Comparison of ENCODE assay signal across 21 cellular contexts in the genomic region with DNA sequence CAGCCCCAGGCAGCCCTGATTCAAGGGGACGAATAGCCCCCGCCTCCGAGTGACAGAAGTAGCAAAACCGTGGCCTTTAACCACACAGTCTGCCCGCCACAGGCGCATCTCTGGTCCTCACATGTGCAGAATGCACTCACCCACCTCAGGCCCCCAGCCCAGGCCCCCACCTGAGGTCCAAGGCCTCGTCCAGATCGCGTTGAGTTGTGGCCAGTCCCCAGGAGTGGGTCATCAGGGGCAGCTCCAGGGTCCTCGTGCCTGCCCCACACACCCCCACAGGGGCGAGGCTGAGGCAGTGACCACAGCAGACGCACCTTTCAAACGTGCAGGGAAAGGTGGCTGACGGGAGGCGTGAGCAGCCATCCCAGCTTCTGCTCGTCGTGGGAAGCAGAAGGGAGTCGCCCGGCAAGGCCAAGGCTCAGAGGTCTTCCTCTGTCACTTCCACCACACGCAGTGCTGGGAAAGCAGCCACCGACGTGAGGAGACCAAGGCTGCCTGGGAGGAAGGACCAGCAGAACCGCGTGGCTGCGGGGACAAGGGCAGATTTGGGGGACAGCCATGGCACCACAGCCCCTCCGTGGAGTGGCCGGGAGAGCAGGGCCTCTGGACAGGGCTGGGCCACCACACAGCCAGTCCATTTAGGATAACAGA.
"Had no signal": no experiment of that assay in that cellular context is flagged by ENCODE, and none has a peak within 500 bp of the region (broad histone marks: within the 10 kb centered on the region; RNA-seq: fewer than 3 reads in every experiment).

No MANE protein-coding gene starts in this region.

- H3K36me3 Mint-ChIP-seq: activated naive CD8-positive, alpha-beta T cell treated with anti-CD3 and anti-CD28 coated beads, Interleukin-2, amount 10 ng/mL, durations not matched to agents 7 days and 5 days; T-cell had no signal

- H3K4me3 Mint-ChIP-seq: activated B cell treated with CpG ODN at 0.5 μM for 24 hours; activated CD4-positive, alpha-beta T cell treated with anti-CD3 and anti-CD28 coated beads, Interleukin-2, amount 10 ng/mL, durations not matched to agents 24 days and 14 days; activated CD8-positive, alpha-beta T cell treated with anti-CD3 and anti-CD28 coated beads for 36 hours; activated naive CD8-positive, alpha-beta T cell treated with anti-CD3 and anti-CD28 coated beads, Interleukin-2, amount 10 ng/mL, durations not matched to agents 7 days and 5 days; activated T-helper 17 cell treated with anti-CD3 and anti-CD28 coated beads, Interleukin-2, amount 50 U/mL, for 72 hours; stimulated activated naive CD8-positive, alpha-beta T cell treated with anti-CD3 and anti-CD28 coated beads, Interleukin-15, amount 100 ng/mL, for 72 hours; T-cell had no signal

- H3K4me1 ChIP-seq: body of pancreas, prostate gland, upper lobe of left lung had no signal

- H3K4me3 ChIP-seq: body of pancreas, dorsolateral prefrontal cortex, lung, prostate gland, thoracic aorta, upper lobe of left lung had no signal

- ATAC-seq: activated CD8-positive, alpha-beta T cell treated with anti-CD3 and anti-CD28 coated beads for 36 hours; activated T-helper 17 cell treated with anti-CD3 and anti-CD28 coated beads, Interleukin-2, amount 50 U/mL, for 72 hours; body of pancreas; stimulated activated naive CD8-positive, alpha-beta T cell treated with anti-CD3 and anti-CD28 coated beads, Interleukin-15, amount 100 ng/mL, for 72 hours; T-cell had no signal

- H3K27me3 Mint-ChIP-seq: activated B cell treated with CpG ODN at 0.5 μM for 24 hours; activated CD4-positive, alpha-beta T cell treated with anti-CD3 and anti-CD28 coated beads, Interleukin-2, amount 10 ng/mL, durations not matched to agents 24 days and 14 days; activated CD8-positive, alpha-beta T cell treated with anti-CD3 and anti-CD28 coated beads for 36 hours; activated naive CD8-positive, alpha-beta T cell treated with anti-CD3 and anti-CD28 coated beads, Interleukin-2, amount 10 ng/mL, durations not matched to agents 7 days and 5 days; activated T-helper 17 cell treated with anti-CD3 and anti-CD28 coated beads, Interleukin-2, amount 50 U/mL, for 72 hours; stimulated activated naive CD8-positive, alpha-beta T cell treated with anti-CD3 and anti-CD28 coated beads, Interleukin-15, amount 100 ng/mL, for 72 hours; T-cell had no signal

- H3K9me3 Mint-ChIP-seq: activated B cell treated with CpG ODN at 0.5 μM for 24 hours; activated CD4-positive, alpha-beta T cell treated with anti-CD3 and anti-CD28 coated beads, Interleukin-2, amount 10 ng/mL, durations not matched to agents 24 days and 14 days; activated CD8-positive, alpha-beta T cell treated with anti-CD3 and anti-CD28 coated beads for 36 hours; activated naive CD8-positive, alpha-beta T cell treated with anti-CD3 and anti-CD28 coated beads, Interleukin-2, amount 10 ng/mL, durations not matched to agents 7 days and 5 days; activated T-helper 17 cell treated with anti-CD3 and anti-CD28 coated beads, Interleukin-2, amount 50 U/mL, for 72 hours; stimulated activated naive CD8-positive, alpha-beta T cell treated with anti-CD3 and anti-CD28 coated beads, Interleukin-15, amount 100 ng/mL, for 72 hours; T-cell had no signal

- H3K27me3 ChIP-seq: body of pancreas, dorsolateral prefrontal cortex, upper lobe of left lung had no signal

- H3K27ac ChIP-seq: body of pancreas, prostate gland, thoracic aorta, upper lobe of left lung had no signal

- H3K27ac Mint-ChIP-seq: activated B cell treated with CpG ODN at 0.5 μM for 24 hours; activated CD4-positive, alpha-beta T cell treated with anti-CD3 and anti-CD28 coated beads, Interleukin-2, amount 10 ng/mL, durations not matched to agents 24 days and 14 days; activated CD8-positive, alpha-beta T cell treated with anti-CD3 and anti-CD28 coated beads for 36 hours; activated naive CD8-positive, alpha-beta T cell treated with anti-CD3 and anti-CD28 coated beads, Interleukin-2, amount 10 ng/mL, durations not matched to agents 7 days and 5 days; activated T-helper 17 cell treated with anti-CD3 and anti-CD28 coated beads, Interleukin-2, amount 50 U/mL, for 72 hours; T-cell had no signal

- H3K4me1 Mint-ChIP-seq: activated B cell treated with CpG ODN at 0.5 μM for 24 hours; activated CD4-positive, alpha-beta T cell treated with anti-CD3 and anti-CD28 coated beads, Interleukin-2, amount 10 ng/mL, durations not matched to agents 24 days and 14 days; activated T-helper 17 cell treated with anti-CD3 and anti-CD28 coated beads, Interleukin-2, amount 50 U/mL, for 72 hours; stimulated activated naive CD8-positive, alpha-beta T cell treated with anti-CD3 and anti-CD28 coated beads, Interleukin-15, amount 100 ng/mL, for 72 hours; T-cell had no signal

- H3K9me3 ChIP-seq: body of pancreas, prostate gland, thoracic aorta, upper lobe of left lung had no signal

- DNase-seq: activated B cell treated with CpG ODN at 0.5 μM for 24 hours; activated CD4-positive, alpha-beta T cell treated with anti-CD3 and anti-CD28 coated beads, Interleukin-2, amount 10 ng/mL, durations not matched to agents 24 days and 14 days; activated CD8-positive, alpha-beta T cell treated with anti-CD3 and anti-CD28 coated beads for 36 hours; activated naive CD4-positive, alpha-beta T cell; activated naive CD8-positive, alpha-beta T cell treated with anti-CD3 and anti-CD28 coated beads, Interleukin-2, amount 10 ng/mL, durations not matched to agents 7 days and 5 days; activated T-cell treated with anti-CD3 and anti-CD28 coated beads, Interleukin-2, amount 50 U/mL, for 1 hour; body of pancreas; dorsolateral prefrontal cortex; hippocampal formation; left cardiac atrium; midbrain; small intestine; stimulated activated CD4-positive, alpha-beta T cell treated with anti-CD3 and anti-CD28 coated beads, Interleukin-4, amount 100 ng/mL, for 1 hour; stimulated activated naive CD8-positive, alpha-beta T cell treated with anti-CD3 and anti-CD28 coated beads, Interleukin-15, amount 100 ng/mL, for 72 hours; T-cell; T-helper 9 cell; upper lobe of left lung had no signal
